Comparison of ENCODE assay signal across 23 cellular contexts in the genomic region with DNA sequence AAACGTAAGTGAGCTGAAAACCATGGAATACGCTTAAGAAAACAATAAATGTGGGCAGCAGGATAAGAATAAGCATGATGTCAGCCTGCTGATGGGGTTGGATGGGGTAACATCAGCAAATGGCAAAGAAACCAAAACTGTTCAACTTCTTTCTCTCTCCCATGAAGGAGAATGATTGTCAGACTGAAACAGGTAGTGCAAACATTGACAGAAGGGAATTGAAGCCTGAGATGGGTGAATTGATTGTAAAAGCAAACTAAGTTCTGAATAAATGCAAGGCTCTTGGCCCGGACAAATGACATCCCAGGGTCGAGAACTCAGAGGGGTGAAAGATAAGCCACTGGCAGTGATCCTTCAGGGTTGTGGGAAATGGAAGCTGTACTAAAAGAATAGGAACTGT.
A peak's percentile ranks its signal among the peaks of the same experiment; 100 is the strongest.
DNase-seq lines count a peak whose midpoint lies in the region; ATAC-seq, FAIRE-seq and TF ChIP-seq lines count a peak whose summit lies in the region.
"Had no signal": no experiment of that assay in that cellular context is flagged by ENCODE, and none has a peak within 500 bp of the region (broad histone marks: within the 10 kb centered on the region; RNA-seq: fewer than 3 reads in every experiment).

No MANE protein-coding gene starts in this region.

- peaks cover 9% of the 10 kb centered on the region for H3K36me3 Mint-ChIP-seq in activated CD4-positive, alpha-beta memory T cell treated with anti-CD3 and anti-CD28 coated beads for 36 hours
- peaks cover 7% of the 10 kb centered on the region for H3K36me3 Mint-ChIP-seq in activated CD4-positive, alpha-beta memory T cell treated with anti-CD3 and anti-CD28 coated beads, Interleukin-2, amount 10 ng/mL, durations not matched to agents 7 days and 5 days (ENCODE audit: low read depth)
- H3K36me3 Mint-ChIP-seq in astrocyte (ENCODE audit: low read depth, unreplicated experiment) = peaks cover 5% of the 10 kb centered on the region
- no peaks in the 10 kb centered on the region for H3K36me3 Mint-ChIP-seq in progenitor cell of endocrine pancreas (ENCODE audit: insufficient read depth)
- H3K36me3 Mint-ChIP-seq: CD8-positive, alpha-beta T cell had no signal

- no peak overlapping the region for H3K27ac ChIP-seq in astrocyte (ENCODE audit: low read depth, low read length)
- no peak overlapping the region for H3K27ac ChIP-seq in right cardiac atrium (ENCODE audit: low read length)

- CTCF ChIA-PET in activated CD4-positive, alpha-beta memory T cell treated with anti-CD3 and anti-CD28 coated beads for 36 hours (lab: Charles Lee) = interaction anchor here (0.8 to 1.4 kb wide), 2 partner anchors 73 to 168 kb away, joined by 3 to 5 read pairs; no protein-coding TSS in a partner anchor
- CTCF ChIA-PET in activated CD4-positive, alpha-beta memory T cell treated with anti-CD3 and anti-CD28 coated beads, Interleukin-2, amount 10 ng/mL, durations not matched to agents 7 days and 5 days (lab: Charles Lee) = no interaction called here

- peaks cover 60% of the 10 kb centered on the region for H3K4me1 Mint-ChIP-seq in activated CD4-positive, alpha-beta memory T cell treated with anti-CD3 and anti-CD28 coated beads for 36 hours (ENCODE audit: low read depth)
- H3K4me1 Mint-ChIP-seq in activated CD4-positive, alpha-beta memory T cell treated with anti-CD3 and anti-CD28 coated beads, Interleukin-2, amount 10 ng/mL, durations not matched to agents 7 days and 5 days = peaks cover 43% of the 10 kb centered on the region
- peaks cover 26% of the 10 kb centered on the region for H3K4me1 Mint-ChIP-seq in astrocyte (ENCODE audit: low read depth, unreplicated experiment)
- H3K4me1 Mint-ChIP-seq in progenitor cell of endocrine pancreas (ENCODE audit: low read depth) = peaks cover 38% of the 10 kb centered on the region

- H3K4me3 Mint-ChIP-seq in activated CD4-positive, alpha-beta memory T cell treated with anti-CD3 and anti-CD28 coated beads for 36 hours = no peak overlapping the region
- H3K4me3 Mint-ChIP-seq in activated CD4-positive, alpha-beta memory T cell treated with anti-CD3 and anti-CD28 coated beads, Interleukin-2, amount 10 ng/mL, durations not matched to agents 7 days and 5 days = no peak overlapping the region
- H3K4me3 Mint-ChIP-seq in astrocyte (ENCODE audit: unreplicated experiment) (no peak overlapping the region), progenitor cell of endocrine pancreas (ENCODE audit: low read depth) (peak overlapping the region; percentile 8)
- H3K4me3 Mint-ChIP-seq: CD8-positive, alpha-beta T cell; T-helper 2 cell treated with Interferon-gamma antibody and Interleukin-4, amounts not matched to agents 5 μg/mL and 100 μg/mL, for 36 hours had no signal

- H3K4me2 ChIP-seq in astrocyte (ENCODE audit: low read length) = peak overlapping the region; percentile 3

- intact Hi-C loops in activated CD4-positive, alpha-beta memory T cell treated with anti-CD3 and anti-CD28 coated beads for 36 hours (cut with micrococcal nuclease) = no loop called here
- intact Hi-C loops in right cardiac atrium (cut with DNase I) = loop anchor here in 1 of 4 donors (10.0 kb wide), 1 partner anchor 177 kb away; no protein-coding TSS in a partner anchor

- H3K27me3 ChIP-seq in astrocyte (ENCODE audit: insufficient read depth, low read length) (no peaks in the 10 kb centered on the region), right cardiac atrium (ENCODE audit: control insufficient read depth, insufficient read depth) (no peaks in the 10 kb centered on the region)

- FAIRE-seq in astrocyte (lab: Jason Lieb, UNC) (no peak), frontal cortex (lab: Jason Lieb, UNC) (no peak)
- FAIRE-seq: islet of Langerhans, K562, urothelium cell line had no signal

- no peaks in the 10 kb centered on the region for H3K9me3 Mint-ChIP-seq in activated CD4-positive, alpha-beta memory T cell treated with anti-CD3 and anti-CD28 coated beads for 36 hours
- no peaks in the 10 kb centered on the region for H3K9me3 Mint-ChIP-seq in activated CD4-positive, alpha-beta memory T cell treated with anti-CD3 and anti-CD28 coated beads, Interleukin-2, amount 10 ng/mL, durations not matched to agents 7 days and 5 days
- no peaks in the 10 kb centered on the region for H3K9me3 Mint-ChIP-seq in astrocyte (ENCODE audit: unreplicated experiment)
- no peaks in the 10 kb centered on the region for H3K9me3 Mint-ChIP-seq in progenitor cell of endocrine pancreas (ENCODE audit: low read depth)
- H3K9me3 Mint-ChIP-seq: CD8-positive, alpha-beta T cell; T-helper 2 cell treated with Interferon-gamma antibody and Interleukin-4, amounts not matched to agents 5 μg/mL and 100 μg/mL, for 36 hours had no signal

- H3K36me3 ChIP-seq in astrocyte (ENCODE audit: insufficient read depth, low read length) = peaks cover 4% of the 10 kb centered on the region

- ATAC-seq in GM21423 (IDR thresholded peaks at IDR 0.05; ENCODE audit: unreplicated experiment) (peak; percentile 21), right cardiac atrium (no peak)
- ATAC-seq: CD8-positive, alpha-beta T cell; esophagus mucosa; HCT116; K562; sciatic nerve had no signal

- POLR2A ChIA-PET in activated CD4-positive, alpha-beta memory T cell treated with anti-CD3 and anti-CD28 coated beads for 36 hours (lab: Charles Lee) = no interaction called here
- POLR2A ChIA-PET in activated CD4-positive, alpha-beta memory T cell treated with anti-CD3 and anti-CD28 coated beads, Interleukin-2, amount 10 ng/mL, durations not matched to agents 7 days and 5 days (lab: Charles Lee) = interaction anchor here (1.6 kb wide), 1 partner anchor 9 kb away, joined by 4 read pairs; no protein-coding TSS in a partner anchor

- no peak for TF ChIP-seq CTCF in astrocyte (IDR thresholded peaks at IDR 0.05; ENCODE audit: insufficient read depth, low read depth, low read length)
- TF ChIP-seq CTCF in progenitor cell of endocrine pancreas (IDR thresholded peaks at IDR 0.05; ENCODE audit: unreplicated experiment) = no peak

- H3K9ac ChIP-seq in astrocyte (ENCODE audit: low read length) = no peak overlapping the region

- peaks cover 7% of the 10 kb centered on the region for H4K20me1 ChIP-seq in astrocyte (ENCODE audit: insufficient read depth, low read length)

- H3K79me2 ChIP-seq in astrocyte (ENCODE audit: insufficient read depth, low read length) = peaks cover 20% of the 10 kb centered on the region

- 43% methylated on average over 4 of the region's 4 CpGs for WGBS in right cardiac atrium

- H2AFZ ChIP-seq in astrocyte (ENCODE audit: low read depth, low read length) = no peak overlapping the region

- no peaks in the 10 kb centered on the region for H3K27me3 Mint-ChIP-seq in activated CD4-positive, alpha-beta memory T cell treated with anti-CD3 and anti-CD28 coated beads for 36 hours
- H3K27me3 Mint-ChIP-seq in activated CD4-positive, alpha-beta memory T cell treated with anti-CD3 and anti-CD28 coated beads, Interleukin-2, amount 10 ng/mL, durations not matched to agents 7 days and 5 days = no peaks in the 10 kb centered on the region
- H3K27me3 Mint-ChIP-seq in astrocyte (ENCODE audit: low read depth, unreplicated experiment) (no peaks in the 10 kb centered on the region), progenitor cell of endocrine pancreas (no peaks in the 10 kb centered on the region)

- no peaks in the 10 kb centered on the region for H3K9me3 ChIP-seq in astrocyte (ENCODE audit: insufficient read depth, low read depth, low read length)
- no peaks in the 10 kb centered on the region for H3K9me3 ChIP-seq in right cardiac atrium (ENCODE audit: control insufficient read depth, low read length)

- H3K4me1 ChIP-seq in astrocyte (ENCODE audit: insufficient read depth, low read length) = peaks cover 20% of the 10 kb centered on the region
- peaks cover 31% of the 10 kb centered on the region for H3K4me1 ChIP-seq in right cardiac atrium (ENCODE audit: control insufficient read depth, insufficient read depth, low read length)

- peak overlapping the region; percentile 85 for H3K27ac Mint-ChIP-seq in activated CD4-positive, alpha-beta memory T cell treated with anti-CD3 and anti-CD28 coated beads for 36 hours
- no peak overlapping the region for H3K27ac Mint-ChIP-seq in activated CD4-positive, alpha-beta memory T cell treated with anti-CD3 and anti-CD28 coated beads, Interleukin-2, amount 10 ng/mL, durations not matched to agents 7 days and 5 days
- H3K27ac Mint-ChIP-seq in astrocyte (ENCODE audit: unreplicated experiment) (no peak overlapping the region), progenitor cell of endocrine pancreas (peak overlapping the region; percentile 61)
- H3K27ac Mint-ChIP-seq: CD8-positive, alpha-beta T cell; T-helper 2 cell treated with Interferon-gamma antibody and Interleukin-4, amounts not matched to agents 5 μg/mL and 100 μg/mL, for 36 hours had no signal

- H3K4me3 ChIP-seq in astrocyte (ENCODE audit: insufficient read depth, low read depth, low read length) (no peak overlapping the region), right cardiac atrium (ENCODE audit: low read length) (no peak overlapping the region)
- H3K4me3 ChIP-seq: K562 had no signal

- DNase-seq in activated CD4-positive, alpha-beta memory T cell treated with anti-CD3 and anti-CD28 coated beads for 36 hours = no peak
- DNase-seq in activated CD4-positive, alpha-beta memory T cell treated with anti-CD3 and anti-CD28 coated beads, Interleukin-2, amount 10 ng/mL, durations not matched to agents 7 days and 5 days = no peak
- DNase-seq in astrocyte (ENCODE audit: low read depth) (no peak), progenitor cell of endocrine pancreas (ENCODE audit: low spot score, unreplicated experiment) (no peak), frontal cortex (ENCODE audit: low spot score in 2 of 2) (no peak), NCI-H2107 (lab: John Stamatoyannopoulos, UW) (no peak), right cardiac atrium (no peak)
- DNase-seq: ACHN; activated CD4-positive, CD25-positive, alpha-beta regulatory T cell treated with anti-CD3 and anti-CD28 coated beads, Interleukin-2, amount 50 U/mL, for 72 hours; activated T-cell treated with anti-CD3 and anti-CD28 coated beads for 4 hours; CD8-positive, alpha-beta T cell; DND-41; NCI-H1092 treated with DMSO at 0.1 percent for 48 hours; SHP77; stimulated activated CD4-positive, alpha-beta T cell treated with anti-CD3 and anti-CD28 coated beads, Interleukin-4, amount 100 ng/mL, for 1 hour had no signal

Comparison
In these comparisons a context has a peak if more than half of its experiments do, and no peak if none do; other contexts are left out.
1. H3K27ac Mint-ChIP-seq: peak in activated CD4-positive, alpha-beta memory T cell treated with anti-CD3 and anti-CD28 coated beads for 36 hours (single experiment) and progenitor cell of endocrine pancreas (single experiment); none in activated CD4-positive, alpha-beta memory T cell treated with anti-CD3 and anti-CD28 coated beads, Interleukin-2, amount 10 ng/mL, durations not matched to agents 7 days and 5 days (single experiment) and astrocyte (single experiment).